1 cellular context compared by ENCODE assay signal in the genomic region with DNA sequence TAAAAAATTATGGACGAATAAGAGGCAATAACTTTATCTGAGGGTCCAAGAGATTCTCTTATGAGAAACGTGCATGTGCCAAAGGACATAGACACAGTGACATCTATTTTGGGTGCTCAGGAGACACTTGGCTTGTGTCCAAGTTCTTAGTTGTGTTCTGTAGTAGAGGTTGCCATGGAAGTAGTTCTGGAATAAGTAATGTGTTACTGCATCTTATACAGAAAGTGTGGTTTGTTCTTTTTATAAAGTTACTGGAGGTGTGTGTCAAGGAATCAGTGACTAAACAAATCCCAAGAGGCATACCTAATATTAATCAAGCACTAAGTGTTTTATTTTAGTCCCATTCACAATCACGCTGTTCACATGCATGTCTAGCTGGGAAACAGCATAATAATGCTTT.
TF ChIP-seq lines count a peak whose summit lies in the region.

No MANE protein-coding gene starts in this region.

TF ChIP-seq in GM12878, 131 proteins besides CTCF, POLR2A, EP300 and RAD21 (continued from another document):
- TF ChIP-seq, protein P1, sequence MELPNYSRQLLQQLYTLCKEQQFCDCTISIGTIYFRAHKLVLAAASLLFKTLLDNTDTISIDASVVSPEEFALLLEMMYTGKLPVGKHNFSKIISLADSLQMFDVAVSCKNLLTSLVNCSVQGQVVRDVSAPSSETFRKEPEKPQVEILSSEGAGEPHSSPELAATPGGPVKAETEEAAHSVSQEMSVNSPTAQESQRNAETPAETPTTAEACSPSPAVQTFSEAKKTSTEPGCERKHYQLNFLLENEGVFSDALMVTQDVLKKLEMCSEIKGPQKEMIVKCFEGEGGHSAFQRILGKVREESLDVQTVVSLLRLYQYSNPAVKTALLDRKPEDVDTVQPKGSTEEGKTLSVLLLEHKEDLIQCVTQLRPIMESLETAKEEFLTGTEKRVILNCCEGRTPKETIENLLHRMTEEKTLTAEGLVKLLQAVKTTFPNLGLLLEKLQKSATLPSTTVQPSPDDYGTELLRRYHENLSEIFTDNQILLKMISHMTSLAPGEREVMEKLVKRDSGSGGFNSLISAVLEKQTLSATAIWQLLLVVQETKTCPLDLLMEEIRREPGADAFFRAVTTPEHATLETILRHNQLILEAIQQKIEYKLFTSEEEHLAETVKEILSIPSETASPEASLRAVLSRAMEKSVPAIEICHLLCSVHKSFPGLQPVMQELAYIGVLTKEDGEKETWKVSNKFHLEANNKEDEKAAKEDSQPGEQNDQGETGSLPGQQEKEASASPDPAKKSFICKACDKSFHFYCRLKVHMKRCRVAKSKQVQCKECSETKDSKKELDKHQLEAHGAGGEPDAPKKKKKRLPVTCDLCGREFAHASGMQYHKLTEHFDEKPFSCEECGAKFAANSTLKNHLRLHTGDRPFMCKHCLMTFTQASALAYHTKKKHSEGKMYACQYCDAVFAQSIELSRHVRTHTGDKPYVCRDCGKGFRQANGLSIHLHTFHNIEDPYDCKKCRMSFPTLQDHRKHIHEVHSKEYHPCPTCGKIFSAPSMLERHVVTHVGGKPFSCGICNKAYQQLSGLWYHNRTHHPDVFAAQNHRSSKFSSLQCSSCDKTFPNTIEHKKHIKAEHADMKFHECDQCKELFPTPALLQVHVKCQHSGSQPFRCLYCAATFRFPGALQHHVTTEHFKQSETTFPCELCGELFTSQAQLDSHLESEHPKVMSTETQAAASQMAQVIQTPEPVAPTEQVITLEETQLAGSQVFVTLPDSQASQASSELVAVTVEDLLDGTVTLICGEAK (IDR thresholded peaks at IDR 0.05; ENCODE audit: borderline replicate concordance): peak; percentile 37; the same call in 1 of the 2 replicates
- TF ChIP-seq, protein P2, sequence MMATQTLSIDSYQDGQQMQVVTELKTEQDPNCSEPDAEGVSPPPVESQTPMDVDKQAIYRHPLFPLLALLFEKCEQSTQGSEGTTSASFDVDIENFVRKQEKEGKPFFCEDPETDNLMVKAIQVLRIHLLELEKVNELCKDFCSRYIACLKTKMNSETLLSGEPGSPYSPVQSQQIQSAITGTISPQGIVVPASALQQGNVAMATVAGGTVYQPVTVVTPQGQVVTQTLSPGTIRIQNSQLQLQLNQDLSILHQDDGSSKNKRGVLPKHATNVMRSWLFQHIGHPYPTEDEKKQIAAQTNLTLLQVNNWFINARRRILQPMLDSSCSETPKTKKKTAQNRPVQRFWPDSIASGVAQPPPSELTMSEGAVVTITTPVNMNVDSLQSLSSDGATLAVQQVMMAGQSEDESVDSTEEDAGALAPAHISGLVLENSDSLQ (IDR thresholded peaks at IDR 0.05): no peak
- peak; percentile 50 for TF ChIP-seq IKZF1 (conservative IDR thresholded peaks at IDR 0.05)
- TF ChIP-seq SPI1 (IDR thresholded peaks at IDR 0.05; ENCODE audit: borderline replicate concordance, insufficient read depth, low read depth, low read length): no peak
- TF ChIP-seq DPF2 (IDR thresholded peaks at IDR 0.05): 0 out of 2 replicates have a peak, but pooled peaks have one; percentile 31
- peak; percentile 58 for TF ChIP-seq BMI1 (IDR thresholded peaks at IDR 0.05; ENCODE audit: borderline replicate concordance)
- TF ChIP-seq BHLHE40 (IDR thresholded peaks at IDR 0.05; ENCODE audit: borderline replicate concordance in 1 of 2, low read depth in 2 of 2, low read length in 1 of 2): peak; percentile 41 to 63; a peak in 2 of 4 replicates
- peak; percentile 31; the same call in 1 of the 2 replicates for TF ChIP-seq NR2F1 (conservative IDR thresholded peaks at IDR 0.05)
- TF ChIP-seq MEF2A (IDR thresholded peaks at IDR 0.05; ENCODE audit: insufficient read depth, low read depth, low read length): 0 out of 2 replicates have a peak, but pooled peaks have one; percentile 20
- peak; percentile 73 for TF ChIP-seq MEF2B (IDR thresholded peaks at IDR 0.05; ENCODE audit: partially characterized antibody, poor library complexity, severe bottlenecking)
- peak; percentile 28 to 44; a peak in 1 of 4 replicates for TF ChIP-seq IKZF2 (IDR thresholded peaks at IDR 0.05)
- no peak for TF ChIP-seq KLF5 (IDR thresholded peaks at IDR 0.05; ENCODE audit: partially characterized antibody)
